In the genomic region with DNA sequence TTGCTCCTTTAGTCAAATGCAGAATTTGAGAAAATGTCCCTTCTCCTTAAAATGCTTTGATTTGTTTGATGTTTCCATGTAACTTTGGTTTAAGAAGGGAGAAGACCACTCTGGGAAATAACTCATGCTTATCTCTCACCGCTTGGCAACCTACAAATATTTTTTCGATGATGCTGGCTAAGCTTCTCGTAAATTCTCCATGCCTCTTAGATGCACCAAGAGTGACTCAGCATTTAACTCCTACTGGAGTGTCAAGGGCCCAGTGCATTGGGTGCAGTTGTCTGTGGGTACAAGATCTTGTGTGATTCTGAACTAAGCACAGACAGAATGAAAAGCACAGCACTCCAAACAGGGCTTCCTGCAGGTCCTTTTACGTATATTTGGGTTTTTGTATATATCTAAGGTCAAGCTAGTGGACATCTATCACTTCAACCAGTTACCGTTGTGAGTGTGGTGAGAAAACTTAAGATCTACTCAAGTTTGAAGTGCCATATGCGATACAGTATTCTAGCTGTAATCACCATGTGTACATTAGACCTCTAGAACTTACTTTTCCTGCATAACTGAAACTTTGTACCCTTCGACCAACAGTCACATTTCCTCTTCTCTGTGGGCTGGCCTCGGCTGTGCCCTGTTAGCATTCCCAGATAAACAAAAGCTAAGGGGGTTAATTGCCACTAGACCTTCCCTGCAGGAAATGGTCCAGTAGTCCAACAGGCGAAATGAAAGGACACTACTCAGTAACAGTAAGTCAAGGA, we compare ENCODE assay signal across 8 cellular contexts. TPM values are rescaled to one million over a fixed set of nuclear protein-coding genes. Genes with fewer than 3 reads are reported as not detected.
DNase-seq lines count a peak whose midpoint lies in the region; ATAC-seq, FAIRE-seq and TF ChIP-seq lines count a peak whose summit lies in the region.

No MANE protein-coding gene starts in this region.

- peaks cover 0 to 5% of the 10 kb centered on the region in 2 experiments for H3K36me3 ChIP-seq in endothelial cell of umbilical vein (ENCODE audit: control insufficient read depth in 2 of 2, extremely low read depth in 1 of 2, insufficient read depth in 2 of 2, low read length in 2 of 2)

- TF ChIP-seq POLR2A in endothelial cell of umbilical vein (IDR thresholded peaks at IDR 0.05; ENCODE audit: low read depth, low read length): no peak

- no peak for ATAC-seq in activated T-cell treated with anti-CD3 and anti-CD28 coated beads, Interleukin-2, amount 50 U/mL, for 72 hours (replicated peaks in 1 of 2)

- BruUV-seq in endothelial cell of umbilical vein (replicated peaks; lab: Mats Ljungman, UMichigan): no TSS peak

- H3K27me3 Mint-ChIP-seq in CD14-positive monocyte (ENCODE audit: low read depth in 3 of 3): peaks cover 5 to 22% (median 13%) of the 10 kb centered on the region in 3 donors
- no peaks in the 10 kb centered on the region for H3K27me3 Mint-ChIP-seq in osteocyte (ENCODE audit: unreplicated experiment)
- H3K27me3 Mint-ChIP-seq in activated T-cell treated with anti-CD3 and anti-CD28 coated beads, Interleukin-2, amount 50 U/mL, for 72 hours (ENCODE audit: low read depth): no peaks in the 10 kb centered on the region

- H3K4me1 Mint-ChIP-seq in CD14-positive monocyte (no peaks in the 10 kb centered on the region), osteocyte (ENCODE audit: unreplicated experiment) (peaks cover 15% of the 10 kb centered on the region)
- no peaks in the 10 kb centered on the region for H3K4me1 Mint-ChIP-seq in activated T-cell treated with anti-CD3 and anti-CD28 coated beads, Interleukin-2, amount 50 U/mL, for 72 hours (ENCODE audit: low read depth)

- H3K9me3 ChIP-seq in endothelial cell of umbilical vein (replicated peaks; ENCODE audit: control insufficient read depth, insufficient read depth, low read length): no peaks in the 10 kb centered on the region

- CTCF ChIA-PET in endothelial cell of umbilical vein (lab: Charles Lee): interaction anchor here (0.6 to 1.8 kb wide), 4 partner anchors 10 to 152 kb away, joined by 3 to 5 read pairs (median 4); no protein-coding TSS in a partner anchor

- no peak overlapping the region for H3K9ac ChIP-seq in endothelial cell of umbilical vein (replicated peaks; ENCODE audit: extremely low read depth, insufficient read depth, low read length)

- H3K9me1 ChIP-seq in endothelial cell of umbilical vein (replicated peaks; ENCODE audit: control insufficient read depth, extremely low read depth, insufficient read depth, low read length): no peaks in the 10 kb centered on the region

- POLR2A ChIA-PET in endothelial cell of umbilical vein (lab: Charles Lee): no interaction called here

- no peak overlapping the region for H3K4me3 ChIP-seq in endothelial cell of umbilical vein (replicated peaks in 1 of 3; ENCODE audit: insufficient read depth in 1 of 3, low read depth in 1 of 3, low read length in 3 of 3)

- peak overlapping the region; percentile 21 for H3K4me2 ChIP-seq in endothelial cell of umbilical vein (ENCODE audit: insufficient read depth, low read length)

- FAIRE-seq in RCC 7860 (lab: Jason Lieb, UNC) (peak; percentile 81), endothelial cell of umbilical vein (lab: Jason Lieb, UNC) (peak; percentile 68)

- H2AFZ ChIP-seq in endothelial cell of umbilical vein (ENCODE audit: low read depth, low read length): no peak overlapping the region

- H3K4me3 Mint-ChIP-seq in CD14-positive monocyte (no peak overlapping the region), osteocyte (ENCODE audit: unreplicated experiment) (no peak overlapping the region)
- H3K4me3 Mint-ChIP-seq in activated T-cell treated with anti-CD3 and anti-CD28 coated beads, Interleukin-2, amount 50 U/mL, for 72 hours: no peak overlapping the region

- intact Hi-C loops in CD14-positive monocyte (cut with micrococcal nuclease) (no loop called here), endothelial cell of umbilical vein (cut with micrococcal nuclease) (no loop called here)

- DNase-seq in CD14-positive monocyte (ENCODE audit: low spot score): peak; percentile 16
- DNase-seq in RCC 7860 (ENCODE audit: low spot score): peak; percentile 88
- no peak for DNase-seq in endothelial cell of umbilical vein (ENCODE audit: low read depth, low spot score)
- DNase-seq in osteocyte (ENCODE audit: extremely low spot score, unreplicated experiment): no peak
- DNase-seq in C1 segment of cervical spinal cord (lab: John Stamatoyannopoulos, UW): no peak
- DNase-seq in activated T-cell treated with anti-CD3 and anti-CD28 coated beads, Interleukin-2, amount 50 U/mL, for 72 hours: no peak
- DNase-seq in NCI-H1092 (lab: John Stamatoyannopoulos, UW): no peak
- no peak for DNase-seq in activated CD4-positive, alpha-beta T cell treated with anti-CD3 and anti-CD28 coated beads for 4 hours

- H3K27ac Mint-ChIP-seq in CD14-positive monocyte (no peak overlapping the region), osteocyte (ENCODE audit: unreplicated experiment) (peak overlapping the region; percentile 19)
- no peak overlapping the region for H3K27ac Mint-ChIP-seq in activated T-cell treated with anti-CD3 and anti-CD28 coated beads, Interleukin-2, amount 50 U/mL, for 72 hours

- H3K36me3 Mint-ChIP-seq in CD14-positive monocyte (no peaks in the 10 kb centered on the region), osteocyte (ENCODE audit: unreplicated experiment) (peaks cover 34% of the 10 kb centered on the region)
- peaks cover 4 to 7% of the 10 kb centered on the region in 2 donors for H3K36me3 Mint-ChIP-seq in activated T-cell treated with anti-CD3 and anti-CD28 coated beads, Interleukin-2, amount 50 U/mL, for 72 hours (ENCODE audit: insufficient read depth in 2 of 2)

- no peak for TF ChIP-seq CTCF in CD14-positive monocyte (IDR thresholded peaks at IDR 0.05)
- no peak for TF ChIP-seq CTCF in endothelial cell of umbilical vein (IDR thresholded peaks at IDR 0.05; ENCODE audit: extremely low read depth in 1 of 2, insufficient read depth in 1 of 2, low read depth in 1 of 2, low read length in 2 of 2)
- TF ChIP-seq CTCF in osteocyte (IDR thresholded peaks at IDR 0.05): no peak

- no peaks in the 10 kb centered on the region for H3K27me3 ChIP-seq in endothelial cell of umbilical vein (ENCODE audit: control insufficient read depth in 2 of 2, insufficient read depth in 2 of 2, low read length in 2 of 2)

- peak overlapping the region; percentile 36 for H3K27ac ChIP-seq in endothelial cell of umbilical vein (ENCODE audit: insufficient read depth, low read depth, low read length)

- H3K4me1 ChIP-seq in endothelial cell of umbilical vein (ENCODE audit: control insufficient read depth, extremely low read depth, insufficient read depth, low read length): peaks cover 11% of the 10 kb centered on the region

- peaks cover 38% of the 10 kb centered on the region for H3K79me2 ChIP-seq in endothelial cell of umbilical vein (ENCODE audit: control insufficient read depth, insufficient read depth, low read length)

- dilution Hi-C loops in endothelial cell of umbilical vein (cut with MboI; ENCODE audit: extremely low pct_ligation_motif_present, low sequenced_read_pairs): no loop called here

- no peaks in the 10 kb centered on the region for H4K20me1 ChIP-seq in endothelial cell of umbilical vein (replicated peaks; ENCODE audit: control insufficient read depth, extremely low read depth, insufficient read depth, low read length)

- H3K9me3 Mint-ChIP-seq in CD14-positive monocyte (peaks cover 0 to 18% (median 8%) of the 10 kb centered on the region in 7 donors), osteocyte (ENCODE audit: unreplicated experiment) (peaks cover 16% of the 10 kb centered on the region)
- peaks cover 5% of the 10 kb centered on the region in 2 donors for H3K9me3 Mint-ChIP-seq in activated T-cell treated with anti-CD3 and anti-CD28 coated beads, Interleukin-2, amount 50 U/mL, for 72 hours

TF ChIP-seq in endothelial cell of umbilical vein, 7 proteins besides CTCF, POLR2A, EP300 and RAD21:
- TF ChIP-seq, protein P1, sequence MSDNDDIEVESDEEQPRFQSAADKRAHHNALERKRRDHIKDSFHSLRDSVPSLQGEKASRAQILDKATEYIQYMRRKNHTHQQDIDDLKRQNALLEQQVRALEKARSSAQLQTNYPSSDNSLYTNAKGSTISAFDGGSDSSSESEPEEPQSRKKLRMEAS (IDR thresholded peaks at IDR 0.05; ENCODE audit: insufficient read depth, insufficient read length): no peak
- TF ChIP-seq EZH2 (IDR thresholded peaks at IDR 0.05; ENCODE audit: borderline replicate concordance, low read depth, low read length, severe bottlenecking): no peak
- TF ChIP-seq POLR2AphosphoS5 (IDR thresholded peaks at IDR 0.05; ENCODE audit: insufficient read depth, low read depth, low read length): no peak
- no peak for TF ChIP-seq GATA2 (IDR thresholded peaks at IDR 0.05; ENCODE audit: insufficient read depth, insufficient read length, low read depth, low read length)
- no peak for TF ChIP-seq JUN (IDR thresholded peaks at IDR 0.05; ENCODE audit: borderline replicate concordance, insufficient read depth, insufficient read length, low read depth)
- TF ChIP-seq MYC (IDR thresholded peaks at IDR 0.05; ENCODE audit: low read depth, low read length): no peak
- no peak for TF ChIP-seq FOS (IDR thresholded peaks at IDR 0.05; ENCODE audit: borderline replicate concordance, insufficient read depth, low read length)

RNA-seq across cellular contexts. Expression of a gene that starts 55.8 kb away (rescaled TPM):
- polyA plus RNA-seq in CD14-positive monocyte: 1 to 10 TPM in 1 of 2 donors, under 1 TPM in 1; 0.80 to 1.1 TPM
- total RNA-seq in endothelial cell of umbilical vein: 252 and 274 TPM in 2 replicates
- 198 and 296 TPM in 2 replicates for polyA plus RNA-seq in endothelial cell of umbilical vein
- polyA plus RNA-seq in endothelial cell of umbilical vein (2011; cell fraction: cytosol; rRNA removed): 141 and 210 TPM in 2 replicates
- polyA plus RNA-seq in endothelial cell of umbilical vein (2011; cell fraction: nucleus; rRNA removed): 261 and 289 TPM in 2 replicates
- polyA plus RNA-seq in endothelial cell of umbilical vein (2012): 99.3 and 197 TPM in 2 replicates
- 51.4 and 59.0 TPM in 2 replicates for polyA minus RNA-seq in endothelial cell of umbilical vein
- polyA minus RNA-seq in endothelial cell of umbilical vein (2011; cell fraction: cytosol; rRNA and poly(A)+ RNA removed): not detected
- polyA minus RNA-seq in endothelial cell of umbilical vein (2011; cell fraction: nucleus; rRNA and poly(A)+ RNA removed): 37.0 and 65.1 TPM in 2 replicates
- 515 and 555 TPM in 2 replicates for total RNA-seq in osteocyte
- 1 to 10 TPM; 4.9 to 7.5 TPM for total RNA-seq in activated T-cell treated with anti-CD3 and anti-CD28 coated beads, Interleukin-2, amount 50 U/mL, for 72 hours

Comparison
In these comparisons a context has a peak if more than half of its experiments do, and no peak if none do; other contexts are left out.
1. DNase-seq: peak in CD14-positive monocyte (single experiment) and RCC 7860 (single experiment); none in endothelial cell of umbilical vein (single experiment), osteocyte (single experiment), C1 segment of cervical spinal cord (0 of 14), activated T-cell treated with anti-CD3 and anti-CD28 coated beads, Interleukin-2, amount 50 U/mL, for 72 hours (0 of 2), NCI-H1092 (single experiment) and activated CD4-positive, alpha-beta T cell treated with anti-CD3 and anti-CD28 coated beads for 4 hours (0 of 2).
2. RNA of a gene that starts 55.8 kb away (total RNA-seq): 515 to 555 TPM in osteocyte and 252 to 274 TPM in endothelial cell of umbilical vein; 4.9 to 7.5 TPM in activated T-cell treated with anti-CD3 and anti-CD28 coated beads, Interleukin-2, amount 50 U/mL, for 72 hours; every median in the first group is over 10 times any median in the second.